29 cellular contexts compared by ENCODE assay signal in the genomic region with DNA sequence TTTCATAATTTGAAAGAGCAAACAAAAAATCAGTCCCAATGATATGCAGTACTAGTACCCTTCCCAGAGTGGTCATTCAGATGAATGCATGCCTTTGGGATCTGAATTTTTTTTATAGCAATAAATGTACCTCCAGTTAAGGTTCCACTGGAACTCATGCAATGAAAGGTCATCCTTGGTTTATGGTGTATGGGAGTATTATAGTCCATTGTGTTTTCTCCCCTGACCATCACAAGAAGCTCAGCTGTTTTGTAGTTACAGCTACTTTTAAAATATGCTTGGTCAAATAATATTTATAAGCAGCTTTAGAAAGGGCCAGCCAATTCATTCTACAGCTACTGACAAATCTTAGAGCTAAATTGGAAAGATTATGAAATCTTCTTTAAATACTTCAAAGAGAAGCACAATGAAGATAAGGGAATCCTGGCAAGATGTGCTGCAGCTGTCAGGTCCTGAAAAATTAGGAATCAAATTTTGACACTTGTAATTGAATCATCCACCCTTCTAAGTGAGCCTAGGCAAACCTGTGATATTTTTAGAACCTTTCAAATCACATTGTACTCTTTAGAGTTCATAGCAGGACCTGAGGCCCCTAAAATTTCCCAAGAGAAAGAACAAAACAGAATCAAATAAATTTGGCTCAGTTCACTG. TPM values are rescaled to one million over a fixed set of nuclear protein-coding genes. Genes with fewer than 3 reads are reported as not detected.
A peak's percentile ranks its signal among the peaks of the same experiment; 100 is the strongest.
DNase-seq lines count a peak whose midpoint lies in the region; ATAC-seq and TF ChIP-seq lines count a peak whose summit lies in the region.
"Had no signal": no experiment of that assay in that cellular context is flagged by ENCODE, and none has a peak within 500 bp of the region (broad histone marks: within the 10 kb centered on the region; RNA-seq: fewer than 3 reads in every experiment).

No MANE protein-coding gene starts in this region.

- peak overlapping the region in 2 of 3 experiments; percentile 26 to 57 for H3K4me3 Mint-ChIP-seq in nephron
- H3K4me3 Mint-ChIP-seq in stimulated activated naive B cell treated with anti-CD40 and anti-IgM and Interleukin-4, amounts not matched to agents 10 μg/mL and 1 μg/mL and 100 μg/mL, for 72 hours, result no peak overlapping the region
- H3K4me3 Mint-ChIP-seq: activated CD4-positive, alpha-beta T cell treated with anti-CD3 and anti-CD28 coated beads, Interleukin-2, amount 10 ng/mL, durations not matched to agents 24 days and 14 days; activated naive CD8-positive, alpha-beta T cell treated with anti-CD3 and anti-CD28 coated beads for 36 hours; CD14-positive monocyte had no signal

- peak overlapping the region; percentile 86 to 92 (median 91) for H3K27ac Mint-ChIP-seq in nephron
- no peak overlapping the region for H3K27ac Mint-ChIP-seq in stimulated activated naive B cell treated with anti-CD40 and anti-IgM and Interleukin-4, amounts not matched to agents 10 μg/mL and 1 μg/mL and 100 μg/mL, for 72 hours
- H3K27ac Mint-ChIP-seq: activated CD4-positive, alpha-beta T cell treated with anti-CD3 and anti-CD28 coated beads, Interleukin-2, amount 10 ng/mL, durations not matched to agents 24 days and 14 days; activated naive CD8-positive, alpha-beta T cell treated with anti-CD3 and anti-CD28 coated beads for 36 hours; CD14-positive monocyte had no signal

- peaks cover 16% of the 10 kb centered on the region for H3K4me1 ChIP-seq in cardiac muscle cell (ENCODE audit: low read depth)
- H3K4me1 ChIP-seq: upper lobe of right lung had no signal

- no peaks in the 10 kb centered on the region for H3K9me3 Mint-ChIP-seq in nephron
- no peaks in the 10 kb centered on the region for H3K9me3 Mint-ChIP-seq in stimulated activated naive B cell treated with anti-CD40 and anti-IgM and Interleukin-4, amounts not matched to agents 10 μg/mL and 1 μg/mL and 100 μg/mL, for 72 hours
- H3K9me3 Mint-ChIP-seq: activated CD4-positive, alpha-beta T cell treated with anti-CD3 and anti-CD28 coated beads, Interleukin-2, amount 10 ng/mL, durations not matched to agents 24 days and 14 days; activated naive CD8-positive, alpha-beta T cell treated with anti-CD3 and anti-CD28 coated beads for 36 hours; CD14-positive monocyte had no signal

- intact Hi-C loops in Right ventricle myocardium inferior (cut with DNase I) (loop anchor here (5.0 kb wide), 1 partner anchor 62 kb away; no protein-coding TSS in a partner anchor), cardiac septum (cut with DNase I) (no loop called here)

- no peak for TF ChIP-seq CTCF in cardiac muscle cell (IDR thresholded peaks at IDR 0.05; ENCODE audit: low read depth, low read length)
- TF ChIP-seq CTCF in nephron (IDR thresholded peaks at IDR 0.05; ENCODE audit: unreplicated experiment in 3 of 3), result no peak
- no peak for TF ChIP-seq CTCF in GM13977 (IDR thresholded peaks at IDR 0.05; ENCODE audit: extremely low read depth, insufficient read depth, missing control alignments)

- H3K27me3 ChIP-seq in cardiac muscle cell, result no peaks in the 10 kb centered on the region
- H3K27me3 ChIP-seq: dorsolateral prefrontal cortex, upper lobe of right lung had no signal

- H3K36me3 ChIP-seq in cardiac muscle cell, result peaks cover 5% of the 10 kb centered on the region

- ATAC-seq in Right ventricle myocardium inferior, result peak; percentile 75
- no peak for ATAC-seq in HG03196 (IDR thresholded peaks at IDR 0.05; ENCODE audit: unreplicated experiment)
- no peak for ATAC-seq in stimulated activated naive B cell treated with anti-CD40 and anti-IgM and Interleukin-4, amounts not matched to agents 10 μg/mL and 1 μg/mL and 100 μg/mL, for 72 hours (replicated peaks)
- ATAC-seq: HepG2, left lobe of liver, PC-3, upper lobe of right lung had no signal

- in situ Hi-C loops in GM13977 (cut with MboI; ENCODE audit: low pct_unique_long_range_greater_than_20kb, low sequenced_read_pairs, unreplicated experiment), result no loop called here

- H3K4me1 Mint-ChIP-seq in nephron, result peaks cover 39% of the 10 kb centered on the region
- H3K4me1 Mint-ChIP-seq in stimulated activated naive B cell treated with anti-CD40 and anti-IgM and Interleukin-4, amounts not matched to agents 10 μg/mL and 1 μg/mL and 100 μg/mL, for 72 hours, result peaks cover 3% of the 10 kb centered on the region in 2 donors
- H3K4me1 Mint-ChIP-seq: activated CD4-positive, alpha-beta T cell treated with anti-CD3 and anti-CD28 coated beads, Interleukin-2, amount 10 ng/mL, durations not matched to agents 24 days and 14 days; activated naive CD8-positive, alpha-beta T cell treated with anti-CD3 and anti-CD28 coated beads for 36 hours had no signal

- no peak overlapping the region for H3K4me3 ChIP-seq in cardiac muscle cell
- H3K4me3 ChIP-seq: dorsolateral prefrontal cortex, upper lobe of right lung had no signal

- DNase-seq in Right ventricle myocardium inferior (ENCODE audit: missing footprints) (no peak), cardiac septum (ENCODE audit: low spot score) (no peak), cardiac muscle cell (ENCODE audit: low read depth in 1 of 2, low spot score in 1 of 2) (no peak), SKM-1 treated with dmso at 0.1 percent for 144 hours (lab: John Stamatoyannopoulos, UW; ENCODE audit: unreplicated experiment) (no peak), GM13977 (ENCODE audit: low spot score) (no peak)
- DNase-seq in stimulated activated naive B cell treated with anti-CD40 and anti-IgM and Interleukin-4, amounts not matched to agents 10 μg/mL and 1 μg/mL and 100 μg/mL, for 72 hours, result no peak
- DNase-seq: 8988T; activated CD4-positive, alpha-beta T cell treated with anti-CD3 and anti-CD28 coated beads, Interleukin-2, amount 10 ng/mL, durations not matched to agents 24 days and 14 days; activated naive CD8-positive, alpha-beta T cell treated with anti-CD3 and anti-CD28 coated beads for 36 hours; cerebellar nuclear complex; DND-41; dorsolateral prefrontal cortex; GF-D8; HCEC 1CT; mesenchymal stem cell; NCI-H1417 treated with DMSO at 0.1 percent for 48 hours; NCI-H2081 treated with DMSO at 0.1 percent for 48 hours; NCI-H2227 treated with DMSO at 0.1 percent for 48 hours; NCI-H69; PC-3; stimulated activated naive CD4-positive, alpha-beta T cell; T1000; upper lobe of right lung; WERI-Rb-1 had no signal

- no peaks in the 10 kb centered on the region for H3K27me3 Mint-ChIP-seq in nephron (ENCODE audit: low read depth)
- no peaks in the 10 kb centered on the region for H3K27me3 Mint-ChIP-seq in stimulated activated naive B cell treated with anti-CD40 and anti-IgM and Interleukin-4, amounts not matched to agents 10 μg/mL and 1 μg/mL and 100 μg/mL, for 72 hours
- H3K27me3 Mint-ChIP-seq: activated naive CD8-positive, alpha-beta T cell treated with anti-CD3 and anti-CD28 coated beads for 36 hours had no signal

- H3K9me3 ChIP-seq in cardiac muscle cell (ENCODE audit: low read depth), result no peaks in the 10 kb centered on the region
- H3K9me3 ChIP-seq: upper lobe of right lung had no signal

- peaks cover 59% of the 10 kb centered on the region for H3K36me3 Mint-ChIP-seq in nephron (ENCODE audit: low read depth)
- peaks cover 0 to 3% of the 10 kb centered on the region in 2 donors for H3K36me3 Mint-ChIP-seq in stimulated activated naive B cell treated with anti-CD40 and anti-IgM and Interleukin-4, amounts not matched to agents 10 μg/mL and 1 μg/mL and 100 μg/mL, for 72 hours
- H3K36me3 Mint-ChIP-seq: CD14-positive monocyte had no signal

- H3K27ac ChIP-seq in cardiac muscle cell, result peak overlapping the region; percentile 63
- H3K27ac ChIP-seq: upper lobe of right lung had no signal

RNA-seq across cellular contexts. Expression of gene IFT81, which starts 46.5 kb away (rescaled TPM):
- 8.1 TPM for total RNA-seq in Right ventricle myocardium inferior
- 6.4 TPM for total RNA-seq in cardiac septum
- total RNA-seq in cardiac muscle cell, result 19.9 and 30.0 TPM in 2 replicates
- polyA plus RNA-seq in cardiac muscle cell, result 42.6 and 44.8 TPM in 2 replicates

Comparison
In these comparisons a context has a peak if more than half of its experiments do, and no peak if none do; other contexts are left out.
1. H3K4me3 Mint-ChIP-seq: peak in nephron (2 of 3); none in stimulated activated naive B cell treated with anti-CD40 and anti-IgM and Interleukin-4, amounts not matched to agents 10 μg/mL and 1 μg/mL and 100 μg/mL, for 72 hours (0 of 2).